In genomic region chr20:4607287-4607713, GRCh38 we compare ENCODE assay signal across 8 cellular contexts.
DNase-seq lines count a peak whose midpoint lies in the region; ATAC-seq and TF ChIP-seq lines count a peak whose summit lies in the region.

No MANE protein-coding gene starts in this region.

- H3K4me1 Mint-ChIP-seq in IgD-negative memory B cell, result peaks cover under 1 to 13% (median 9%) of the 10 kb centered on the region in 3 donors
- no peaks in the 10 kb centered on the region for H3K4me1 Mint-ChIP-seq in activated T-cell treated with anti-CD3 and anti-CD28 coated beads, Interleukin-2, amount 50 U/mL, for 72 hours (ENCODE audit: low read depth)

- TF ChIP-seq CTCF in Peyer's patch (IDR thresholded peaks at IDR 0.05) (peak; percentile 88 to 99 (median 95)), fibroblast of lung (conservative IDR thresholded peaks at IDR 0.05 in 1 of 2, IDR thresholded peaks at IDR 0.05 in 1 of 2; ENCODE audit: low read depth in 1 of 2, low read length in 2 of 2) (peak; percentile 93 to 97), neural cell (IDR thresholded peaks at IDR 0.05; ENCODE audit: poor library complexity, severe bottlenecking) (peak; percentile 95), thyroid gland (IDR thresholded peaks at IDR 0.05) (peak; percentile 91 to 97 (median 94))

- H3K27me3 ChIP-seq in Peyer's patch, result no peaks in the 10 kb centered on the region
- H3K27me3 ChIP-seq in fibroblast of lung (ENCODE audit: control insufficient read depth, insufficient read depth, low read length), result no peaks in the 10 kb centered on the region
- H3K27me3 ChIP-seq in neural cell (ENCODE audit: insufficient read depth, low read depth, low read length), result no peaks in the 10 kb centered on the region
- no peaks in the 10 kb centered on the region for H3K27me3 ChIP-seq in thyroid gland

- no peaks in the 10 kb centered on the region for H3F3A ChIP-seq in neural cell (ENCODE audit: insufficient read depth, low read length, poor library complexity, severe bottlenecking)

- H3K4me1 ChIP-seq in Peyer's patch, result peaks cover 0 to 9% (median 0%) of the 10 kb centered on the region in 4 donors
- peaks cover 12% of the 10 kb centered on the region for H3K4me1 ChIP-seq in fibroblast of lung (ENCODE audit: control insufficient read depth, extremely low read depth, insufficient read depth, low read length)
- H3K4me1 ChIP-seq in thyroid gland, result peaks cover 4 to 6% of the 10 kb centered on the region in 2 donors

- peak; percentile 85 to 90 for ATAC-seq in activated T-cell treated with anti-CD3 and anti-CD28 coated beads, Interleukin-2, amount 50 U/mL, for 72 hours (replicated peaks in 1 of 2)
- ATAC-seq in HG03196 (IDR thresholded peaks at IDR 0.05; ENCODE audit: unreplicated experiment), result no peak

- no peaks in the 10 kb centered on the region for H3K9me3 ChIP-seq in Peyer's patch
- H3K9me3 ChIP-seq in fibroblast of lung (ENCODE audit: control insufficient read depth, insufficient read depth, low read depth, low read length), result no peaks in the 10 kb centered on the region
- H3K9me3 ChIP-seq in neural cell (ENCODE audit: low read length), result no peaks in the 10 kb centered on the region
- no peaks in the 10 kb centered on the region for H3K9me3 ChIP-seq in thyroid gland

- TF ChIP-seq POLR2A in Peyer's patch (IDR thresholded peaks at IDR 0.05), result no peak
- TF ChIP-seq POLR2A in thyroid gland (IDR thresholded peaks at IDR 0.05), result no peak

- 28 to 34% methylated on average over 13 of the region's 13 CpGs for WGBS in thyroid gland, 2 donors

- DNase-seq in GM04504 (ENCODE audit: low read depth) (peak; percentile 37), Peyer's patch (peak in 2 of 3 donors; percentile 56 to 79), fibroblast of lung (ENCODE audit: low read depth in 2 of 2) (peak; percentile 55 to 81), thyroid gland (peak; percentile 49 to 52)
- peak; percentile 49 to 65 for DNase-seq in activated T-cell treated with anti-CD3 and anti-CD28 coated beads, Interleukin-2, amount 50 U/mL, for 72 hours

- no peaks in the 10 kb centered on the region for H3K9me3 Mint-ChIP-seq in IgD-negative memory B cell
- no peaks in the 10 kb centered on the region for H3K9me3 Mint-ChIP-seq in activated T-cell treated with anti-CD3 and anti-CD28 coated beads, Interleukin-2, amount 50 U/mL, for 72 hours

- H3K4me2 ChIP-seq in fibroblast of lung (ENCODE audit: extremely low read depth, insufficient read depth, low read length) (no peak overlapping the region), neural cell (ENCODE audit: low read length) (no peak overlapping the region)

- intact Hi-C loops in thyroid gland (cut with DNase I), result loop anchor here (2.0 kb wide), 1 partner anchor 114 kb away; the partner anchor contains the start of gene PRND

- no peaks in the 10 kb centered on the region for H3K9me2 ChIP-seq in neural cell (ENCODE audit: insufficient read depth, low read length)

- H3K4me3 Mint-ChIP-seq in IgD-negative memory B cell, result peak overlapping the region in 1 of 4 donors; percentile 49
- H3K4me3 Mint-ChIP-seq in activated T-cell treated with anti-CD3 and anti-CD28 coated beads, Interleukin-2, amount 50 U/mL, for 72 hours, result no peak overlapping the region

- TF ChIP-seq RAD21 in neural cell (conservative IDR thresholded peaks at IDR 0.05), result peak; percentile 97

- H3K79me2 ChIP-seq in fibroblast of lung (ENCODE audit: control insufficient read depth, insufficient read depth, low read length), result no peaks in the 10 kb centered on the region
- H3K79me2 ChIP-seq in neural cell (replicated peaks; ENCODE audit: insufficient read depth, low read length), result no peaks in the 10 kb centered on the region

- H2AFZ ChIP-seq in fibroblast of lung (ENCODE audit: low read length) (no peak overlapping the region), neural cell (ENCODE audit: low read depth, low read length) (no peak overlapping the region)

- H3K27ac Mint-ChIP-seq in IgD-negative memory B cell, result peak overlapping the region in 2 of 3 donors; percentile 8 to 68
- no peak overlapping the region for H3K27ac Mint-ChIP-seq in activated T-cell treated with anti-CD3 and anti-CD28 coated beads, Interleukin-2, amount 50 U/mL, for 72 hours

- no peak overlapping the region for H3K9ac ChIP-seq in fibroblast of lung (ENCODE audit: insufficient read depth, low read length)
- no peak overlapping the region for H3K9ac ChIP-seq in neural cell (ENCODE audit: low read length)

- TF ChIP-seq EP300 in neural cell (conservative IDR thresholded peaks at IDR 0.05; ENCODE audit: poor library complexity, severe bottlenecking), result no peak

- H3K27ac ChIP-seq in Peyer's patch (no peak overlapping the region), fibroblast of lung (ENCODE audit: insufficient read depth, low read length) (no peak overlapping the region), neural cell (ENCODE audit: low read length) (no peak overlapping the region), thyroid gland (no peak overlapping the region)

- H3K36me3 ChIP-seq in Peyer's patch (no peaks in the 10 kb centered on the region), fibroblast of lung (ENCODE audit: control insufficient read depth, insufficient read depth, low read length) (no peaks in the 10 kb centered on the region), neural cell (ENCODE audit: insufficient read depth, low read length) (no peaks in the 10 kb centered on the region), thyroid gland (no peaks in the 10 kb centered on the region)

- H3K4me3 ChIP-seq in Peyer's patch, result no peak overlapping the region
- no peak overlapping the region for H3K4me3 ChIP-seq in fibroblast of lung (replicated peaks in 1 of 4; ENCODE audit: control extremely low read depth in 1 of 4, insufficient read depth in 1 of 4, low read depth in 3 of 4, low read length in 4 of 4)
- H3K4me3 ChIP-seq in neural cell (ENCODE audit: low read length), result no peak overlapping the region
- no peak overlapping the region for H3K4me3 ChIP-seq in thyroid gland (replicated peaks in 1 of 3)

- peaks cover 5% of the 10 kb centered on the region for H3K27me3 Mint-ChIP-seq in IgD-negative memory B cell
- peaks cover 20% of the 10 kb centered on the region for H3K27me3 Mint-ChIP-seq in activated T-cell treated with anti-CD3 and anti-CD28 coated beads, Interleukin-2, amount 50 U/mL, for 72 hours (ENCODE audit: low read depth)

- no peaks in the 10 kb centered on the region for H4K20me1 ChIP-seq in fibroblast of lung (ENCODE audit: control insufficient read depth, extremely low read depth, insufficient read depth, low read length)
- no peaks in the 10 kb centered on the region for H4K20me1 ChIP-seq in neural cell (ENCODE audit: insufficient read depth)

- no peaks in the 10 kb centered on the region for H3K36me3 Mint-ChIP-seq in IgD-negative memory B cell
- no peaks in the 10 kb centered on the region for H3K36me3 Mint-ChIP-seq in activated T-cell treated with anti-CD3 and anti-CD28 coated beads, Interleukin-2, amount 50 U/mL, for 72 hours (ENCODE audit: insufficient read depth in 2 of 2)

TF ChIP-seq in neural cell, 6 proteins besides CTCF, POLR2A, EP300 and RAD21:
- peak; percentile 94 for TF ChIP-seq SMC3 (conservative IDR thresholded peaks at IDR 0.05; ENCODE audit: poor library complexity)
- no peak for TF ChIP-seq POLR2AphosphoS5 (IDR thresholded peaks at IDR 0.05)
- TF ChIP-seq, protein P1, sequence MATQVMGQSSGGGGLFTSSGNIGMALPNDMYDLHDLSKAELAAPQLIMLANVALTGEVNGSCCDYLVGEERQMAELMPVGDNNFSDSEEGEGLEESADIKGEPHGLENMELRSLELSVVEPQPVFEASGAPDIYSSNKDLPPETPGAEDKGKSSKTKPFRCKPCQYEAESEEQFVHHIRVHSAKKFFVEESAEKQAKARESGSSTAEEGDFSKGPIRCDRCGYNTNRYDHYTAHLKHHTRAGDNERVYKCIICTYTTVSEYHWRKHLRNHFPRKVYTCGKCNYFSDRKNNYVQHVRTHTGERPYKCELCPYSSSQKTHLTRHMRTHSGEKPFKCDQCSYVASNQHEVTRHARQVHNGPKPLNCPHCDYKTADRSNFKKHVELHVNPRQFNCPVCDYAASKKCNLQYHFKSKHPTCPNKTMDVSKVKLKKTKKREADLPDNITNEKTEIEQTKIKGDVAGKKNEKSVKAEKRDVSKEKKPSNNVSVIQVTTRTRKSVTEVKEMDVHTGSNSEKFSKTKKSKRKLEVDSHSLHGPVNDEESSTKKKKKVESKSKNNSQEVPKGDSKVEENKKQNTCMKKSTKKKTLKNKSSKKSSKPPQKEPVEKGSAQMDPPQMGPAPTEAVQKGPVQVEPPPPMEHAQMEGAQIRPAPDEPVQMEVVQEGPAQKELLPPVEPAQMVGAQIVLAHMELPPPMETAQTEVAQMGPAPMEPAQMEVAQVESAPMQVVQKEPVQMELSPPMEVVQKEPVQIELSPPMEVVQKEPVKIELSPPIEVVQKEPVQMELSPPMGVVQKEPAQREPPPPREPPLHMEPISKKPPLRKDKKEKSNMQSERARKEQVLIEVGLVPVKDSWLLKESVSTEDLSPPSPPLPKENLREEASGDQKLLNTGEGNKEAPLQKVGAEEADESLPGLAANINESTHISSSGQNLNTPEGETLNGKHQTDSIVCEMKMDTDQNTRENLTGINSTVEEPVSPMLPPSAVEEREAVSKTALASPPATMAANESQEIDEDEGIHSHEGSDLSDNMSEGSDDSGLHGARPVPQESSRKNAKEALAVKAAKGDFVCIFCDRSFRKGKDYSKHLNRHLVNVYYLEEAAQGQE (IDR thresholded peaks at IDR 0.05; ENCODE audit: borderline replicate concordance), result no peak
